16 cellular contexts compared by ENCODE assay signal in genomic region chr15:92629975-92630626, GRCh38. TPM values are rescaled to one million over a fixed set of nuclear protein-coding genes. Genes with fewer than 3 reads are reported as not detected.
DNase-seq lines count a peak whose midpoint lies in the region; ATAC-seq lines count a peak whose summit lies in the region.
"Had no signal": no experiment of that assay in that cellular context is flagged by ENCODE, and none has a peak within 500 bp of the region (broad histone marks: within the 10 kb centered on the region; RNA-seq: fewer than 3 reads in every experiment).

No MANE protein-coding gene starts in this region.

- H3K4me3 Mint-ChIP-seq in activated naive CD4-positive, alpha-beta T cell treated with anti-CD3 and anti-CD28 coated beads, Interleukin-2, amount 50 U/mL, for 24 hours: no peak overlapping the region
- H3K4me3 Mint-ChIP-seq in activated naive CD4-positive, alpha-beta T cell treated with anti-CD3 and anti-CD28 coated beads for 36 hours: no peak overlapping the region
- no peak overlapping the region for H3K4me3 Mint-ChIP-seq in stimulated activated memory B cell treated with anti-CD40 and anti-IgM and Interleukin-4, amounts not matched to agents 10 μg/mL and 1 μg/mL and 100 μg/mL, for 72 hours

- DNase-seq in activated naive CD4-positive, alpha-beta T cell treated with anti-CD3 and anti-CD28 coated beads for 36 hours: no peak
- DNase-seq in NCI-H2171 treated with DMSO at 0.1 percent for 48 hours (lab: John Stamatoyannopoulos, UW) (peak; percentile 93), myocyte (ENCODE audit: low read depth) (peak; percentile 77), T-helper 9 cell (no peak), NCI-H1694 (lab: John Stamatoyannopoulos, UW) (no peak)
- DNase-seq: activated CD4-positive, alpha-beta T cell treated with anti-CD3 and anti-CD28 coated beads for 4 hours; cortex of kidney; GM23248; NCI-H1436; NCI-H446 treated with DMSO at 0.1 percent for 48 hours; RPMI8226; stimulated activated naive CD4-positive, alpha-beta T cell; transverse colon had no signal

- peak; percentile 37 for ATAC-seq in HG03432 (IDR thresholded peaks at IDR 0.05; ENCODE audit: unreplicated experiment)
- ATAC-seq in stimulated activated memory B cell treated with anti-CD40 and anti-IgM and Interleukin-4, amounts not matched to agents 10 μg/mL and 1 μg/mL and 100 μg/mL, for 72 hours: no peak

- CTCF ChIA-PET in activated naive CD4-positive, alpha-beta T cell treated with anti-CD3 and anti-CD28 coated beads for 36 hours (lab: Charles Lee): no interaction called here

- no peaks in the 10 kb centered on the region for H3K36me3 Mint-ChIP-seq in activated naive CD4-positive, alpha-beta T cell treated with anti-CD3 and anti-CD28 coated beads, Interleukin-2, amount 50 U/mL, for 24 hours
- peaks cover 4% of the 10 kb centered on the region for H3K36me3 Mint-ChIP-seq in activated naive CD4-positive, alpha-beta T cell treated with anti-CD3 and anti-CD28 coated beads for 36 hours (ENCODE audit: low read depth)
- H3K36me3 Mint-ChIP-seq in stimulated activated memory B cell treated with anti-CD40 and anti-IgM and Interleukin-4, amounts not matched to agents 10 μg/mL and 1 μg/mL and 100 μg/mL, for 72 hours: no peaks in the 10 kb centered on the region

- no peaks in the 10 kb centered on the region for H3K9me3 Mint-ChIP-seq in activated naive CD4-positive, alpha-beta T cell treated with anti-CD3 and anti-CD28 coated beads, Interleukin-2, amount 50 U/mL, for 24 hours
- no peaks in the 10 kb centered on the region for H3K9me3 Mint-ChIP-seq in activated naive CD4-positive, alpha-beta T cell treated with anti-CD3 and anti-CD28 coated beads for 36 hours
- H3K9me3 Mint-ChIP-seq in stimulated activated memory B cell treated with anti-CD40 and anti-IgM and Interleukin-4, amounts not matched to agents 10 μg/mL and 1 μg/mL and 100 μg/mL, for 72 hours: no peaks in the 10 kb centered on the region

- H3K27ac Mint-ChIP-seq in activated naive CD4-positive, alpha-beta T cell treated with anti-CD3 and anti-CD28 coated beads, Interleukin-2, amount 50 U/mL, for 24 hours: peak overlapping the region; percentile 14
- H3K27ac Mint-ChIP-seq in activated naive CD4-positive, alpha-beta T cell treated with anti-CD3 and anti-CD28 coated beads for 36 hours: no peak overlapping the region
- no peak overlapping the region for H3K27ac Mint-ChIP-seq in stimulated activated memory B cell treated with anti-CD40 and anti-IgM and Interleukin-4, amounts not matched to agents 10 μg/mL and 1 μg/mL and 100 μg/mL, for 72 hours

- no peaks in the 10 kb centered on the region for H3K27me3 Mint-ChIP-seq in activated naive CD4-positive, alpha-beta T cell treated with anti-CD3 and anti-CD28 coated beads, Interleukin-2, amount 50 U/mL, for 24 hours
- H3K27me3 Mint-ChIP-seq in activated naive CD4-positive, alpha-beta T cell treated with anti-CD3 and anti-CD28 coated beads for 36 hours (ENCODE audit: low read depth): no peaks in the 10 kb centered on the region
- H3K27me3 Mint-ChIP-seq in stimulated activated memory B cell treated with anti-CD40 and anti-IgM and Interleukin-4, amounts not matched to agents 10 μg/mL and 1 μg/mL and 100 μg/mL, for 72 hours: peaks cover 6% of the 10 kb centered on the region

- intact Hi-C loops in activated naive CD4-positive, alpha-beta T cell treated with anti-CD3 and anti-CD28 coated beads for 36 hours (cut with micrococcal nuclease): loop anchor here (5.0 to 10.0 kb wide), 5 partner anchors 105 to 1675 kb away; no protein-coding TSS in a partner anchor

- H3K4me1 Mint-ChIP-seq in activated naive CD4-positive, alpha-beta T cell treated with anti-CD3 and anti-CD28 coated beads, Interleukin-2, amount 50 U/mL, for 24 hours: peaks cover 6% of the 10 kb centered on the region
- H3K4me1 Mint-ChIP-seq in activated naive CD4-positive, alpha-beta T cell treated with anti-CD3 and anti-CD28 coated beads for 36 hours (ENCODE audit: low read depth): peaks cover 16% of the 10 kb centered on the region
- no peaks in the 10 kb centered on the region for H3K4me1 Mint-ChIP-seq in stimulated activated memory B cell treated with anti-CD40 and anti-IgM and Interleukin-4, amounts not matched to agents 10 μg/mL and 1 μg/mL and 100 μg/mL, for 72 hours

RNA-seq across cellular contexts. Expression of gene FAM174B, which starts 25.5 kb away (rescaled TPM):
- 1 to 10 TPM; 5.5 to 5.6 TPM for total RNA-seq in activated naive CD4-positive, alpha-beta T cell treated with anti-CD3 and anti-CD28 coated beads for 36 hours
- total RNA-seq in myocyte: 12.5 and 16.4 TPM in 2 replicates
- polyA plus RNA-seq in myocyte (2012): 13.1 TPM

Comparison
In these comparisons a context has a peak if more than half of its experiments do, and no peak if none do; other contexts are left out.
1. DNase-seq: peak in NCI-H2171 treated with DMSO at 0.1 percent for 48 hours (single experiment) and myocyte (single experiment); none in activated naive CD4-positive, alpha-beta T cell treated with anti-CD3 and anti-CD28 coated beads for 36 hours (single experiment), T-helper 9 cell (single experiment) and NCI-H1694 (single experiment).